Comparison of ENCODE assay signal across 22 cellular contexts in genomic region chr17:56861899-56862298, GRCh38. TPM values are rescaled to one million over a fixed set of nuclear protein-coding genes. Genes with fewer than 3 reads are reported as not detected.
DNase-seq lines count a peak whose midpoint lies in the region; ATAC-seq and FAIRE-seq lines count a peak whose summit lies in the region.
"Had no signal": no experiment of that assay in that cellular context is flagged by ENCODE, and none has a peak within 500 bp of the region (broad histone marks: within the 10 kb centered on the region; RNA-seq: fewer than 3 reads in every experiment).

No MANE protein-coding gene starts in this region.

- no peaks in the 10 kb centered on the region for H3K9me3 Mint-ChIP-seq in activated CD4-positive, alpha-beta T cell treated with anti-CD3 and anti-CD28 coated beads, Interleukin-2, amount 10 ng/mL, durations not matched to agents 24 days and 14 days
- no peaks in the 10 kb centered on the region for H3K9me3 Mint-ChIP-seq in activated T-helper 17 cell treated with anti-CD3 and anti-CD28 coated beads, Interleukin-2, amount 50 U/mL, for 72 hours
- H3K9me3 Mint-ChIP-seq in naive thymus-derived CD8-positive, alpha-beta T cell, result no peaks in the 10 kb centered on the region
- H3K9me3 Mint-ChIP-seq: CD14-positive monocyte; CD4-positive, alpha-beta T cell; CD8-positive, alpha-beta memory T cell had no signal

- FAIRE-seq in A204.1 (lab: Jason Lieb, UNC), result peak; percentile 9
- FAIRE-seq: A549, D721Med, GM12892 had no signal

- DNase-seq in activated CD4-positive, alpha-beta T cell treated with anti-CD3 and anti-CD28 coated beads, Interleukin-2, amount 10 ng/mL, durations not matched to agents 24 days and 14 days, result peak; percentile 15
- DNase-seq in activated CD4-positive, alpha-beta T cell treated with anti-CD3 and anti-CD28 coated beads, Interleukin-2, amount 50 U/mL, for 1 hour, result no peak
- DNase-seq in G401 (ENCODE audit: low spot score), result no peak
- no peak for DNase-seq in naive thymus-derived CD8-positive, alpha-beta T cell
- DNase-seq: ACHN; AML-193; BE2C; CD4-positive, alpha-beta T cell; CD8-positive, alpha-beta memory T cell; DMS 273 treated with DMSO at 0.1 percent for 48 hours; DMS79; EL; GF-D8; GOT3; H7; HCEC 1CT had no signal

- H3K27me3 Mint-ChIP-seq in activated CD4-positive, alpha-beta T cell treated with anti-CD3 and anti-CD28 coated beads, Interleukin-2, amount 10 ng/mL, durations not matched to agents 24 days and 14 days, result no peaks in the 10 kb centered on the region
- H3K27me3 Mint-ChIP-seq in activated T-helper 17 cell treated with anti-CD3 and anti-CD28 coated beads, Interleukin-2, amount 50 U/mL, for 72 hours, result no peaks in the 10 kb centered on the region
- no peaks in the 10 kb centered on the region for H3K27me3 Mint-ChIP-seq in naive thymus-derived CD8-positive, alpha-beta T cell
- H3K27me3 Mint-ChIP-seq: CD4-positive, alpha-beta T cell; CD8-positive, alpha-beta memory T cell had no signal

- H3K36me3 Mint-ChIP-seq in activated CD4-positive, alpha-beta T cell treated with anti-CD3 and anti-CD28 coated beads, Interleukin-2, amount 10 ng/mL, durations not matched to agents 24 days and 14 days (ENCODE audit: low read depth), result peaks cover 35% of the 10 kb centered on the region
- H3K36me3 Mint-ChIP-seq in activated T-helper 17 cell treated with anti-CD3 and anti-CD28 coated beads, Interleukin-2, amount 50 U/mL, for 72 hours (ENCODE audit: low read depth), result peaks cover 90% of the 10 kb centered on the region
- peaks cover 0 to 72% (median 8%) of the 10 kb centered on the region in 3 donors for H3K36me3 Mint-ChIP-seq in naive thymus-derived CD8-positive, alpha-beta T cell

- H3K4me3 Mint-ChIP-seq in activated CD4-positive, alpha-beta T cell treated with anti-CD3 and anti-CD28 coated beads, Interleukin-2, amount 10 ng/mL, durations not matched to agents 24 days and 14 days, result no peak overlapping the region
- H3K4me3 Mint-ChIP-seq in activated T-helper 17 cell treated with anti-CD3 and anti-CD28 coated beads, Interleukin-2, amount 50 U/mL, for 72 hours, result no peak overlapping the region
- no peak overlapping the region for H3K4me3 Mint-ChIP-seq in naive thymus-derived CD8-positive, alpha-beta T cell
- H3K4me3 Mint-ChIP-seq: CD14-positive monocyte; CD4-positive, alpha-beta T cell; CD8-positive, alpha-beta memory T cell had no signal

- H3K4me1 Mint-ChIP-seq in activated CD4-positive, alpha-beta T cell treated with anti-CD3 and anti-CD28 coated beads, Interleukin-2, amount 10 ng/mL, durations not matched to agents 24 days and 14 days, result no peaks in the 10 kb centered on the region
- H3K4me1 Mint-ChIP-seq in activated T-helper 17 cell treated with anti-CD3 and anti-CD28 coated beads, Interleukin-2, amount 50 U/mL, for 72 hours, result no peaks in the 10 kb centered on the region
- peaks cover 0 to 2% (median 0%) of the 10 kb centered on the region in 4 donors for H3K4me1 Mint-ChIP-seq in naive thymus-derived CD8-positive, alpha-beta T cell
- H3K4me1 Mint-ChIP-seq: CD14-positive monocyte; CD8-positive, alpha-beta memory T cell had no signal

- in situ Hi-C loops in G401 (cut with HindIII; ENCODE audit: low sequenced_read_pairs), result no loop called here

- no peak overlapping the region for H3K27ac Mint-ChIP-seq in activated CD4-positive, alpha-beta T cell treated with anti-CD3 and anti-CD28 coated beads, Interleukin-2, amount 10 ng/mL, durations not matched to agents 24 days and 14 days
- peak overlapping the region; percentile 51 for H3K27ac Mint-ChIP-seq in activated T-helper 17 cell treated with anti-CD3 and anti-CD28 coated beads, Interleukin-2, amount 50 U/mL, for 72 hours
- H3K27ac Mint-ChIP-seq in naive thymus-derived CD8-positive, alpha-beta T cell, result no peak overlapping the region
- H3K27ac Mint-ChIP-seq: CD14-positive monocyte; CD4-positive, alpha-beta T cell had no signal

- no peak for ATAC-seq in activated T-helper 17 cell treated with anti-CD3 and anti-CD28 coated beads, Interleukin-2, amount 50 U/mL, for 72 hours (replicated peaks)
- no peak for ATAC-seq in naive thymus-derived CD8-positive, alpha-beta T cell
- ATAC-seq: A549 had no signal

- intact Hi-C loops in activated CD4-positive, alpha-beta T cell treated with anti-CD3 and anti-CD28 coated beads, Interleukin-2, amount 10 ng/mL, durations not matched to agents 24 days and 14 days (cut with micrococcal nuclease), result no loop called here

- POLR2A ChIA-PET in naive thymus-derived CD8-positive, alpha-beta T cell (lab: Charles Lee), result interaction anchor here (0.7 to 1.7 kb wide), 2 partner anchors 24 to 27 kb away, joined by 3 to 4 read pairs; partner anchors contain the start of gene DGKE

RNA-seq across cellular contexts. Expression of gene DGKE, which starts 27.9 kb away (rescaled TPM):
- 33.0 and 33.6 TPM in 2 replicates for total RNA-seq in activated CD4-positive, alpha-beta T cell treated with anti-CD3 and anti-CD28 coated beads, Interleukin-2, amount 10 ng/mL, durations not matched to agents 24 days and 14 days
- total RNA-seq in activated T-helper 17 cell treated with anti-CD3 and anti-CD28 coated beads, Interleukin-2, amount 50 U/mL, for 72 hours, result 10 to 100 TPM; 44.1 to 49.9 TPM
- 9.5 and 12.8 TPM in 2 replicates for total RNA-seq in G401 (2014; rRNA removed; shearing (Covaris generic))
- 10 to 100 TPM; 40.0 to 45.8 TPM for total RNA-seq in naive thymus-derived CD8-positive, alpha-beta T cell
- 1 to 10 TPM; 3.8 to 4.7 (median 4.1) TPM for polyA plus RNA-seq in naive thymus-derived CD8-positive, alpha-beta T cell

RNA-seq across cellular contexts. Expression of gene C17orf67, which starts 28.2 kb away (rescaled TPM):
- 3.7 and 4.4 TPM in 2 replicates for total RNA-seq in activated CD4-positive, alpha-beta T cell treated with anti-CD3 and anti-CD28 coated beads, Interleukin-2, amount 10 ng/mL, durations not matched to agents 24 days and 14 days
- total RNA-seq in activated T-helper 17 cell treated with anti-CD3 and anti-CD28 coated beads, Interleukin-2, amount 50 U/mL, for 72 hours, result 1 to 10 TPM; 5.0 to 5.6 TPM
- total RNA-seq in G401 (2014; rRNA removed; shearing (Covaris generic)), result 0.51 and 1.7 TPM in 2 replicates
- 1 to 10 TPM; 8.0 to 9.5 TPM for total RNA-seq in naive thymus-derived CD8-positive, alpha-beta T cell
- 1 to 10 TPM; 1.5 to 2.2 (median 1.6) TPM for polyA plus RNA-seq in naive thymus-derived CD8-positive, alpha-beta T cell

RNA-seq across cellular contexts. Expression of gene TRIM25, which starts 52.0 kb away (rescaled TPM):
- total RNA-seq in activated CD4-positive, alpha-beta T cell treated with anti-CD3 and anti-CD28 coated beads, Interleukin-2, amount 10 ng/mL, durations not matched to agents 24 days and 14 days, result 88.8 and 99.8 TPM in 2 replicates
- 100 to 1,000 TPM; 121 to 285 TPM for total RNA-seq in activated T-helper 17 cell treated with anti-CD3 and anti-CD28 coated beads, Interleukin-2, amount 50 U/mL, for 72 hours
- total RNA-seq in G401 (2014; rRNA removed; shearing (Covaris generic)), result 5.6 and 10.5 TPM in 2 replicates
- 10 to 100 TPM; 59.9 to 63.9 TPM for total RNA-seq in naive thymus-derived CD8-positive, alpha-beta T cell
- 1 to 10 TPM; 5.1 to 5.4 (median 5.2) TPM for polyA plus RNA-seq in naive thymus-derived CD8-positive, alpha-beta T cell
